11 cellular contexts compared by ENCODE assay signal in the genomic region with DNA sequence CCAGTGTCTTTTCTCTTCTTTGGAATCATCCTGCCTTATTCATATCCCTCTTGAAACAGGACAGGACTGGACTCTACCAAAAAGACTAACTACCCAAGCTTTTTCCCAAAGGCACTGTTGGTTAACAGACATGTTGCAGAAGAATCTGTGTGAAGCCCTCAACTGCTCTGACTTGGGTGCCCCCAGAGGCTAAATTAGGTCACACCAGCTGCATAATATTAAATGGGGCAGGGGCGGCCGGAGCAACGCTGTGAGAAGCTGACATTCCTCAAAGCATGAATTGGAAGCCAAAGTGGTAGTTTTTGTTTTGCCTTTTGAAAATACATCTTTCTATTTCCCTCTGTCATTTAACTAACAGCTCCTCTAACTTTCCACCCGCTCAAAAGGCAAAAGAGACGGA.
DNase-seq lines count a peak whose midpoint lies in the region; ATAC-seq, FAIRE-seq and TF ChIP-seq lines count a peak whose summit lies in the region.
"Had no signal": no experiment of that assay in that cellular context is flagged by ENCODE, and none has a peak within 500 bp of the region (broad histone marks: within the 10 kb centered on the region; RNA-seq: fewer than 3 reads in every experiment).

No MANE protein-coding gene starts in this region.

- no peak overlapping the region for H3K4me3 ChIP-seq in endothelial cell of umbilical vein (replicated peaks in 1 of 3; ENCODE audit: insufficient read depth in 1 of 3, low read depth in 1 of 3, low read length in 3 of 3)
- H3K4me3 ChIP-seq: pancreas had no signal

- H3K36me3 ChIP-seq in endothelial cell of umbilical vein (ENCODE audit: control insufficient read depth in 2 of 2, extremely low read depth in 1 of 2, insufficient read depth in 2 of 2, low read length in 2 of 2): no peaks in the 10 kb centered on the region
- H3K36me3 ChIP-seq: pancreas had no signal

- H3K4me1 ChIP-seq in endothelial cell of umbilical vein (ENCODE audit: control insufficient read depth, extremely low read depth, insufficient read depth, low read length): peaks cover 30% of the 10 kb centered on the region
- H3K4me1 ChIP-seq: pancreas had no signal

- BruUV-seq in endothelial cell of umbilical vein (replicated peaks; lab: Mats Ljungman, UMichigan): no TSS peak

- intact Hi-C loops in endothelial cell of umbilical vein (cut with micrococcal nuclease): loop anchor here (1.0 to 10.0 kb wide), 4 partner anchors 39 to 382 kb away; partner anchors contain the start of genes NHLRC3 and PROSER1

- no peak overlapping the region for H2AFZ ChIP-seq in endothelial cell of umbilical vein (ENCODE audit: low read depth, low read length)

- CTCF ChIA-PET in endothelial cell of umbilical vein (lab: Charles Lee): interaction anchor here (1.6 to 7.0 kb wide), 4 partner anchors 12 to 199 kb away, joined by 6 to 124 read pairs (median 17); partner anchors contain the start of gene LHFPL6

- H3K9me3 ChIP-seq in endothelial cell of umbilical vein (replicated peaks; ENCODE audit: control insufficient read depth, insufficient read depth, low read length): no peaks in the 10 kb centered on the region
- H3K9me3 ChIP-seq: pancreas had no signal

- H3K9ac ChIP-seq in endothelial cell of umbilical vein (replicated peaks; ENCODE audit: extremely low read depth, insufficient read depth, low read length): no peak overlapping the region

- peak overlapping the region in 1 of 3 experiments; percentile 5 for H3K4me3 Mint-ChIP-seq in nephron
- H3K4me3 Mint-ChIP-seq: activated CD4-positive, alpha-beta T cell treated with anti-CD3 and anti-CD28 coated beads for 36 hours had no signal

- H3K36me3 Mint-ChIP-seq in nephron (ENCODE audit: low read depth): no peaks in the 10 kb centered on the region

- TF ChIP-seq POLR2A in endothelial cell of umbilical vein (IDR thresholded peaks at IDR 0.05; ENCODE audit: low read depth, low read length): no peak

- no peaks in the 10 kb centered on the region for H3K27me3 ChIP-seq in endothelial cell of umbilical vein (ENCODE audit: control insufficient read depth in 2 of 2, insufficient read depth in 2 of 2, low read length in 2 of 2)
- H3K27me3 ChIP-seq: pancreas had no signal

- no peaks in the 10 kb centered on the region for H3K79me2 ChIP-seq in endothelial cell of umbilical vein (ENCODE audit: control insufficient read depth, insufficient read depth, low read length)

- no peak for TF ChIP-seq CTCF in endothelial cell of umbilical vein (IDR thresholded peaks at IDR 0.05; ENCODE audit: extremely low read depth in 1 of 2, insufficient read depth in 1 of 2, low read depth in 1 of 2, low read length in 2 of 2)
- TF ChIP-seq CTCF in nephron (IDR thresholded peaks at IDR 0.05; ENCODE audit: unreplicated experiment in 3 of 3): peak in 2 of 3 experiments; percentile 21 to 27
- no peak for TF ChIP-seq CTCF in GM20000 (IDR thresholded peaks at IDR 0.05; ENCODE audit: extremely low read depth, missing control alignments)

- H4K20me1 ChIP-seq in endothelial cell of umbilical vein (replicated peaks; ENCODE audit: control insufficient read depth, extremely low read depth, insufficient read depth, low read length): no peaks in the 10 kb centered on the region

- POLR2A ChIA-PET in endothelial cell of umbilical vein (lab: Charles Lee): no interaction called here

- DNase-seq in D341Med (ENCODE audit: low spot score): peak; percentile 33
- DNase-seq in NCI-H69 (lab: John Stamatoyannopoulos, UW): peak; percentile 8
- no peak for DNase-seq in endothelial cell of umbilical vein (ENCODE audit: low read depth, low spot score)
- DNase-seq in GM20000 (ENCODE audit: low spot score): no peak
- DNase-seq in cerebellar nuclear complex (lab: John Stamatoyannopoulos, UW): no peak
- no peak for DNase-seq in NCI-H1436 treated with DMSO at 0.1 percent for 48 hours (lab: John Stamatoyannopoulos, UW)
- DNase-seq: activated CD4-positive, alpha-beta T cell treated with anti-CD3 and anti-CD28 coated beads for 36 hours; NCI-H1092; pancreas had no signal

- peak overlapping the region in 2 of 3 experiments; percentile 14 to 64 for H3K27ac Mint-ChIP-seq in nephron
- H3K27ac Mint-ChIP-seq: activated CD4-positive, alpha-beta T cell treated with anti-CD3 and anti-CD28 coated beads for 36 hours had no signal

- H3K27ac ChIP-seq in endothelial cell of umbilical vein (ENCODE audit: insufficient read depth, low read depth, low read length): no peak overlapping the region
- H3K27ac ChIP-seq: pancreas had no signal

- no peak for ATAC-seq in HG03139 (IDR thresholded peaks at IDR 0.05; ENCODE audit: unreplicated experiment)
- ATAC-seq: activated CD4-positive, alpha-beta T cell treated with anti-CD3 and anti-CD28 coated beads for 36 hours had no signal

- no peaks in the 10 kb centered on the region for H3K9me1 ChIP-seq in endothelial cell of umbilical vein (replicated peaks; ENCODE audit: control insufficient read depth, extremely low read depth, insufficient read depth, low read length)

- dilution Hi-C loops in endothelial cell of umbilical vein (cut with MboI; ENCODE audit: extremely low pct_ligation_motif_present, low sequenced_read_pairs): no loop called here

- peak overlapping the region; percentile 50 for H3K4me2 ChIP-seq in endothelial cell of umbilical vein (ENCODE audit: insufficient read depth, low read length)

- H3K27me3 Mint-ChIP-seq in nephron (ENCODE audit: low read depth): no peaks in the 10 kb centered on the region

- FAIRE-seq in endothelial cell of umbilical vein (lab: Jason Lieb, UNC): no peak
- FAIRE-seq: pancreas had no signal

- peaks cover 51% of the 10 kb centered on the region for H3K4me1 Mint-ChIP-seq in nephron
- H3K4me1 Mint-ChIP-seq: activated CD4-positive, alpha-beta T cell treated with anti-CD3 and anti-CD28 coated beads for 36 hours had no signal

- H3K9me3 Mint-ChIP-seq in nephron: no peaks in the 10 kb centered on the region

TF ChIP-seq in endothelial cell of umbilical vein, 7 proteins besides CTCF, POLR2A, EP300 and RAD21:
- TF ChIP-seq GATA2 (IDR thresholded peaks at IDR 0.05; ENCODE audit: insufficient read depth, insufficient read length, low read depth, low read length) (no peak), FOS (IDR thresholded peaks at IDR 0.05; ENCODE audit: borderline replicate concordance, insufficient read depth, low read length) (no peak), MAX (IDR thresholded peaks at IDR 0.05; ENCODE audit: insufficient read depth, insufficient read length) (no peak), MYC (IDR thresholded peaks at IDR 0.05; ENCODE audit: low read depth, low read length) (no peak), POLR2AphosphoS5 (IDR thresholded peaks at IDR 0.05; ENCODE audit: insufficient read depth, low read depth, low read length) (no peak)

Comparison
In these comparisons a context has a peak if more than half of its experiments do, and no peak if none do; other contexts are left out.
1. DNase-seq: peak in D341Med (single experiment) and NCI-H69 (single experiment); none in endothelial cell of umbilical vein (single experiment), GM20000 (single experiment), cerebellar nuclear complex (0 of 2) and NCI-H1436 treated with DMSO at 0.1 percent for 48 hours (single experiment).
2. CTCF ChIP-seq: peak in nephron (2 of 3); none in endothelial cell of umbilical vein (0 of 2) and GM20000 (single experiment).